30 cellular contexts compared by ENCODE assay signal in the genomic region with DNA sequence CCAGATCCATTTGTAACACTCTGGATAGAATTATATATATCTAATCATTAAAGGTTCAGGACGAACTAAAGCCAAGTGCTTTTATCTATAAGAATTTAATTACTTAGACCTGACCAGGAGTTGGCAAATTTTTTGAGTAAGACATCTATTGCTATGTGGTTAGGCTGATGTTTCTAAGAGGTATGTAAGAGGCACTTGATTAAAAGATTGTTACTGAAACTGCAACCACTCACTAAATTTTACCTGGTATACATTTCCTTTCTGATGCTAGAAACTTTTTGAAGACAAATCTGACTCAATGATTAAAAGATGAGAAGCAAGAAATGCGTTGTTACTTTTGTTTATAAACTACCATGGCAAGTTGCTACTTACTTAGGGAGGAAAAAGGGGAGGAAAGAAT.
"Had no signal": no experiment of that assay in that cellular context is flagged by ENCODE, and none has a peak within 500 bp of the region (broad histone marks: within the 10 kb centered on the region; RNA-seq: fewer than 3 reads in every experiment).

No MANE protein-coding gene starts in this region.

- ATAC-seq: activated T-cell treated with anti-CD3 and anti-CD28 coated beads, Interleukin-2, amount 50 U/mL, for 72 hours; effector memory CD8-positive, alpha-beta T cell; foreskin keratinocyte; gastrocnemius medialis; heart left ventricle; T-cell had no signal

- H3K4me3 Mint-ChIP-seq: activated naive CD8-positive, alpha-beta T cell; activated T-cell treated with anti-CD3 and anti-CD28 coated beads, Interleukin-2, amount 50 U/mL, for 24 hours; activated T-cell treated with anti-CD3 and anti-CD28 coated beads, Interleukin-2, amount 50 U/mL, for 72 hours; effector memory CD8-positive, alpha-beta T cell; T-cell; T-helper 1 cell treated with Interleukin-12 subunit alpha and Interleukin-12 subunit beta and Interleukin-4 antibody, amounts not matched to agents 30 μg/mL and 1 μg/mL, for 36 hours had no signal

- DNase-seq: activated CD4-positive, alpha-beta T cell treated with anti-CD3 and anti-CD28 coated beads for 4 hours; activated CD4-positive, alpha-beta T cell treated with anti-CD3 and anti-CD28 coated beads, Interleukin-2, amount 50 U/mL, for 1 hour; activated CD4-positive, alpha-beta T cell treated with anti-CD3 and anti-CD28 coated beads, Interleukin-2, amount 50 U/mL, for 48 hours; activated CD4-positive, CD25-positive, alpha-beta regulatory T cell; activated CD4-positive, CD25-positive, alpha-beta regulatory T cell treated with anti-CD3 and anti-CD28 coated beads, Interleukin-2, amount 50 U/mL, for 72 hours; activated CD8-positive, alpha-beta memory T cell treated with anti-CD3 and anti-CD28 coated beads, Interleukin-2, amount 50 U/mL, for 48 hours; activated effector memory CD4-positive, alpha-beta T cell treated with Interleukin-2 at 50 U/mL for 16 hours; activated gamma-delta T cell treated with Interleukin-2 at 50 U/mL for 16 hours; activated naive CD4-positive, alpha-beta T cell treated with anti-CD3 and anti-CD28 coated beads, Interleukin-2, amount 50 U/mL, for 16 hours; activated naive CD4-positive, alpha-beta T cell treated with Interleukin-2 at 50 U/mL for 16 hours; activated T-cell treated with anti-CD3 and anti-CD28 coated beads for 4 hours; activated T-cell treated with anti-CD3 and anti-CD28 coated beads, Interleukin-2, amount 50 U/mL, for 24 hours; activated T-cell treated with anti-CD3 and anti-CD28 coated beads, Interleukin-2, amount 50 U/mL, for 72 hours; amniotic stem cell; anterior cingulate cortex; brain microvascular endothelial cell; cortex of kidney; dermis blood vessel endothelial cell; effector CD4-positive, alpha-beta T cell; effector memory CD8-positive, alpha-beta T cell; erythroblast; foreskin keratinocyte; gastrocnemius medialis; glutamatergic neuron; heart left ventricle; T-cell; T1000; WERI-Rb-1 had no signal

- H3K27ac Mint-ChIP-seq: activated naive CD8-positive, alpha-beta T cell; activated T-cell treated with anti-CD3 and anti-CD28 coated beads, Interleukin-2, amount 50 U/mL, for 24 hours; activated T-cell treated with anti-CD3 and anti-CD28 coated beads, Interleukin-2, amount 50 U/mL, for 72 hours; effector memory CD8-positive, alpha-beta T cell; T-cell; T-helper 1 cell treated with Interleukin-12 subunit alpha and Interleukin-12 subunit beta and Interleukin-4 antibody, amounts not matched to agents 30 μg/mL and 1 μg/mL, for 36 hours had no signal

- H3K9me3 Mint-ChIP-seq: activated T-cell treated with anti-CD3 and anti-CD28 coated beads, Interleukin-2, amount 50 U/mL, for 24 hours; activated T-cell treated with anti-CD3 and anti-CD28 coated beads, Interleukin-2, amount 50 U/mL, for 72 hours; effector memory CD8-positive, alpha-beta T cell; T-cell; T-helper 1 cell treated with Interleukin-12 subunit alpha and Interleukin-12 subunit beta and Interleukin-4 antibody, amounts not matched to agents 30 μg/mL and 1 μg/mL, for 36 hours had no signal

- H3K4me1 Mint-ChIP-seq: T-cell had no signal

- H3K27me3 Mint-ChIP-seq: activated naive CD8-positive, alpha-beta T cell; activated T-cell treated with anti-CD3 and anti-CD28 coated beads, Interleukin-2, amount 50 U/mL, for 24 hours; effector memory CD8-positive, alpha-beta T cell; T-cell had no signal
